In genomic region chr1:172926070-172926469, GRCh38 we compare ENCODE assay signal across 20 cellular contexts.
DNase-seq lines count a peak whose midpoint lies in the region; ATAC-seq, FAIRE-seq and TF ChIP-seq lines count a peak whose summit lies in the region.
"Had no signal": no experiment of that assay in that cellular context is flagged by ENCODE, and none has a peak within 500 bp of the region (broad histone marks: within the 10 kb centered on the region; RNA-seq: fewer than 3 reads in every experiment).

No MANE protein-coding gene starts in this region.

- H3K9ac ChIP-seq in astrocyte (ENCODE audit: low read length): no peak overlapping the region

- H3K4me2 ChIP-seq in A549: no peak overlapping the region
- no peak overlapping the region for H3K4me2 ChIP-seq in astrocyte (ENCODE audit: low read length)

- H3K27me3 Mint-ChIP-seq in astrocyte (ENCODE audit: low read depth, unreplicated experiment): no peaks in the 10 kb centered on the region
- H3K27me3 Mint-ChIP-seq in progenitor cell of endocrine pancreas: no peaks in the 10 kb centered on the region
- H3K27me3 Mint-ChIP-seq in effector memory CD8-positive, alpha-beta T cell: no peaks in the 10 kb centered on the region
- H3K27me3 Mint-ChIP-seq: B cell; CD4-positive, alpha-beta T cell had no signal

- H3K9me3 ChIP-seq in A549 (no peaks in the 10 kb centered on the region), astrocyte (ENCODE audit: insufficient read depth, low read depth, low read length) (no peaks in the 10 kb centered on the region), right lobe of liver (no peaks in the 10 kb centered on the region)
- H3K9me3 ChIP-seq: Caco-2 had no signal

- no peaks in the 10 kb centered on the region for H4K20me1 ChIP-seq in astrocyte (ENCODE audit: insufficient read depth, low read length)

- WGBS in A549 (ENCODE audit: missing lambda C conversion rate): 95% methylated on average over 2 of the region's 2 CpGs
- 69% methylated on average over 2 of the region's 2 CpGs for WGBS in right lobe of liver (ENCODE audit: insufficient coverage, low coverage, low lambda C conversion rate, missing lambda C conversion rate)

- H3K36me3 ChIP-seq in astrocyte (ENCODE audit: insufficient read depth, low read length) (no peaks in the 10 kb centered on the region), right lobe of liver (no peaks in the 10 kb centered on the region)

- no peaks in the 10 kb centered on the region for H3K79me2 ChIP-seq in astrocyte (ENCODE audit: insufficient read depth, low read length)

- no peaks in the 10 kb centered on the region for H3K36me3 Mint-ChIP-seq in astrocyte (ENCODE audit: low read depth, unreplicated experiment)
- H3K36me3 Mint-ChIP-seq in progenitor cell of endocrine pancreas (ENCODE audit: insufficient read depth): no peaks in the 10 kb centered on the region
- no peaks in the 10 kb centered on the region for H3K36me3 Mint-ChIP-seq in effector memory CD8-positive, alpha-beta T cell (ENCODE audit: insufficient read depth)

- TF ChIP-seq RAD21 in A549 (conservative IDR thresholded peaks at IDR 0.05 in 1 of 2, IDR thresholded peaks at IDR 0.05 in 1 of 2): no peak

- FAIRE-seq in A549 (lab: Jason Lieb, UNC) (peak; percentile 76), astrocyte (lab: Jason Lieb, UNC) (peak; percentile 5)
- FAIRE-seq: GM12892, GM19239, HepG2, HTR-8/SVneo had no signal

- H3K27ac ChIP-seq in A549 (no peak overlapping the region), astrocyte (ENCODE audit: low read depth, low read length) (no peak overlapping the region), right lobe of liver (no peak overlapping the region)

- no peak for TF ChIP-seq EP300 in A549 (IDR thresholded peaks at IDR 0.05)

- H3K4me1 ChIP-seq in A549 (peaks cover 7% of the 10 kb centered on the region; the same call in 1 of the 3 replicates), astrocyte (ENCODE audit: insufficient read depth, low read length) (peaks cover 21% of the 10 kb centered on the region), right lobe of liver (no peaks in the 10 kb centered on the region)
- H3K4me1 ChIP-seq: Caco-2 had no signal

- ATAC-seq in A549 (no peak), right lobe of liver (no peak)
- ATAC-seq in effector memory CD8-positive, alpha-beta T cell (replicated peaks): no peak
- ATAC-seq: HepG2 had no signal

- peaks cover 13% of the 10 kb centered on the region for H3K4me1 Mint-ChIP-seq in astrocyte (ENCODE audit: low read depth, unreplicated experiment)
- H3K4me1 Mint-ChIP-seq in progenitor cell of endocrine pancreas (ENCODE audit: low read depth): peaks cover 16% of the 10 kb centered on the region
- no peaks in the 10 kb centered on the region for H3K4me1 Mint-ChIP-seq in effector memory CD8-positive, alpha-beta T cell (ENCODE audit: low read depth in 2 of 2)
- H3K4me1 Mint-ChIP-seq: B cell, H9 had no signal

- CTCF ChIA-PET in A549 (lab: Yijun Ruan, JAX): interaction anchor here (1.7 kb wide), 1 partner anchor 100 kb away, joined by 5 read pairs; no protein-coding TSS in a partner anchor

- TF ChIP-seq POLR2A in A549 (IDR thresholded peaks at IDR 0.05; ENCODE audit: low read length): no peak
- TF ChIP-seq POLR2A in right lobe of liver (IDR thresholded peaks at IDR 0.05): no peak

- H3K4me3 ChIP-seq in A549 (no peak overlapping the region), astrocyte (ENCODE audit: insufficient read depth, low read depth, low read length) (no peak overlapping the region), right lobe of liver (no peak overlapping the region)

- H3K27ac Mint-ChIP-seq in astrocyte (ENCODE audit: unreplicated experiment) (no peak overlapping the region), progenitor cell of endocrine pancreas (peak overlapping the region; percentile 53)
- H3K27ac Mint-ChIP-seq in effector memory CD8-positive, alpha-beta T cell: no peak overlapping the region
- H3K27ac Mint-ChIP-seq: B cell; CD4-positive, alpha-beta T cell; H9 had no signal

- POLR2A ChIA-PET in A549 (lab: Yijun Ruan, JAX): no interaction called here

- no peaks in the 10 kb centered on the region for H3K9me3 Mint-ChIP-seq in astrocyte (ENCODE audit: unreplicated experiment)
- no peaks in the 10 kb centered on the region for H3K9me3 Mint-ChIP-seq in progenitor cell of endocrine pancreas (ENCODE audit: low read depth)
- H3K9me3 Mint-ChIP-seq in effector memory CD8-positive, alpha-beta T cell: no peaks in the 10 kb centered on the region
- H3K9me3 Mint-ChIP-seq: CD4-positive, alpha-beta T cell; H9 had no signal

- no peak for TF ChIP-seq CTCF in A549 (IDR thresholded peaks at IDR 0.05)
- TF ChIP-seq CTCF in astrocyte (IDR thresholded peaks at IDR 0.05; ENCODE audit: insufficient read depth, low read depth, low read length): no peak
- no peak for TF ChIP-seq CTCF in progenitor cell of endocrine pancreas (IDR thresholded peaks at IDR 0.05; ENCODE audit: unreplicated experiment)
- TF ChIP-seq CTCF in right lobe of liver (IDR thresholded peaks at IDR 0.05): no peak

- DNase-seq in A549 (ENCODE audit: low read depth in 1 of 2, low spot score in 1 of 2) (no peak), OCI-M1 (lab: John Stamatoyannopoulos, UW) (peak; percentile 65), astrocyte (ENCODE audit: low read depth) (no peak), progenitor cell of endocrine pancreas (ENCODE audit: low spot score, unreplicated experiment) (no peak), right lobe of liver (no peak), NCI-H226 (no peak)
- DNase-seq in effector memory CD8-positive, alpha-beta T cell: no peak
- DNase-seq: 8988T; C1 segment of cervical spinal cord; Caco-2; CD4-positive, alpha-beta T cell; DND-41; GDM1; GOT3; H9 had no signal

- no peak overlapping the region for H2AFZ ChIP-seq in astrocyte (ENCODE audit: low read depth, low read length)

- H3K27me3 ChIP-seq in astrocyte (ENCODE audit: insufficient read depth, low read length) (no peaks in the 10 kb centered on the region), right lobe of liver (no peaks in the 10 kb centered on the region)

- no peak overlapping the region for H3K4me3 Mint-ChIP-seq in astrocyte (ENCODE audit: unreplicated experiment)
- no peak overlapping the region for H3K4me3 Mint-ChIP-seq in progenitor cell of endocrine pancreas (ENCODE audit: low read depth)
- H3K4me3 Mint-ChIP-seq in effector memory CD8-positive, alpha-beta T cell: no peak overlapping the region
- H3K4me3 Mint-ChIP-seq: B cell; CD4-positive, alpha-beta T cell; H9 had no signal

- intact Hi-C loops in right lobe of liver (cut with DNase I): no loop called here

TF ChIP-seq in A549, 52 proteins besides CTCF, POLR2A, EP300 and RAD21:
- TF ChIP-seq ATOH8 (CRISPR knock-in tag; IDR thresholded peaks at IDR 0.05; ENCODE audit: low read depth) (no peak), HOXA7 (CRISPR knock-in tag; IDR thresholded peaks at IDR 0.05) (no peak), ZSCAN20 (CRISPR knock-in tag; IDR thresholded peaks at IDR 0.05) (no peak), MYC (IDR thresholded peaks at IDR 0.05; ENCODE audit: borderline replicate concordance, low read length) (no peak), JUN (IDR thresholded peaks at IDR 0.05) (no peak), RFX5 (IDR thresholded peaks at IDR 0.05) (no peak), TFCP2L1 (CRISPR knock-in tag; IDR thresholded peaks at IDR 0.05) (no peak), E2F6 (IDR thresholded peaks at IDR 0.05; ENCODE audit: borderline replicate concordance, low read depth) (no peak), REST (IDR thresholded peaks at IDR 0.05) (no peak), BCL3 (IDR thresholded peaks at IDR 0.05) (no peak)
